1 cellular context compared by ENCODE assay signal in genomic region chr11:73310661-73311393, GRCh38.
TF ChIP-seq lines count a peak whose summit lies in the region.

No MANE protein-coding gene starts in this region.

TF ChIP-seq in GM12878, 131 proteins besides CTCF, POLR2A, EP300 and RAD21:
- TF ChIP-seq ZNF592 (IDR thresholded peaks at IDR 0.05), result no peak
- TF ChIP-seq CREB1 (IDR thresholded peaks at IDR 0.05; ENCODE audit: low read depth), result no peak
- TF ChIP-seq IRF3 (IDR thresholded peaks at IDR 0.05), result no peak
- no peak for TF ChIP-seq STAT1 (conservative IDR thresholded peaks at IDR 0.05)
- no peak for TF ChIP-seq SREBF2 (IDR thresholded peaks at IDR 0.05; ENCODE audit: low read length)
- TF ChIP-seq GABPA (IDR thresholded peaks at IDR 0.05; ENCODE audit: low read depth), result no peak
